ENCODE assay signal across 20 cellular contexts in genomic region chr11:27445625-27446024, GRCh38.
"Had no signal": no experiment of that assay in that cellular context is flagged by ENCODE, and none has a peak within 500 bp of the region (broad histone marks: within the 10 kb centered on the region; RNA-seq: fewer than 3 reads in every experiment).

No MANE protein-coding gene starts in this region.

- H3K4me1 Mint-ChIP-seq: activated naive CD8-positive, alpha-beta T cell treated with anti-CD3 and anti-CD28 coated beads, Interleukin-2, amount 10 ng/mL, durations not matched to agents 7 days and 5 days; naive thymus-derived CD8-positive, alpha-beta T cell had no signal

- H3K27me3 ChIP-seq: pancreas, upper lobe of right lung had no signal

- H3K36me3 ChIP-seq: left ventricle myocardium inferior, upper lobe of right lung had no signal

- H3K4me1 ChIP-seq: upper lobe of right lung had no signal

- ATAC-seq: naive thymus-derived CD8-positive, alpha-beta T cell; right cardiac atrium; stimulated activated naive CD8-positive, alpha-beta T cell treated with anti-CD3 and anti-CD28 coated beads, Interleukin-15, Interleukin-2, amounts not matched to agents 100 U/mL and 50 U/mL, for 24 hours; upper lobe of right lung had no signal

- H3K36me3 Mint-ChIP-seq: activated naive CD8-positive, alpha-beta T cell treated with anti-CD3 and anti-CD28 coated beads, Interleukin-2, amount 10 ng/mL, durations not matched to agents 7 days and 5 days; mesothelial cell of epicardium; naive thymus-derived CD8-positive, alpha-beta T cell had no signal

- H3K4me3 ChIP-seq: coronary artery, left ventricle myocardium inferior, pancreas, upper lobe of right lung had no signal

- H3K27ac Mint-ChIP-seq: activated naive CD4-positive, alpha-beta T cell treated with anti-CD3 and anti-CD28 coated beads for 36 hours; activated naive CD8-positive, alpha-beta T cell treated with anti-CD3 and anti-CD28 coated beads, Interleukin-2, amount 10 ng/mL, durations not matched to agents 7 days and 5 days; mesothelial cell of epicardium; naive thymus-derived CD8-positive, alpha-beta T cell had no signal

- DNase-seq: activated CD4-positive, alpha-beta T cell treated with anti-CD3 and anti-CD28 coated beads, Interleukin-2, amount 50 U/mL, for 4 hours; activated CD8-positive, alpha-beta memory T cell treated with anti-CD3 and anti-CD28 coated beads for 24 hours; activated CD8-positive, alpha-beta memory T cell treated with anti-CD3 and anti-CD28 coated beads, Interleukin-2, amount 50 U/mL, for 48 hours; activated naive CD4-positive, alpha-beta T cell treated with anti-CD3 and anti-CD28 coated beads for 36 hours; activated naive CD8-positive, alpha-beta T cell treated with anti-CD3 and anti-CD28 coated beads, Interleukin-2, amount 10 ng/mL, durations not matched to agents 7 days and 5 days; activated T-cell treated with anti-CD3 and anti-CD28 coated beads, Interleukin-2, amount 50 U/mL, for 48 hours; amniotic stem cell; cerebellar nuclear complex; foreskin fibroblast; left ventricle myocardium inferior; naive thymus-derived CD8-positive, alpha-beta T cell; pancreas; right cardiac atrium; stimulated activated CD4-positive, alpha-beta T cell treated with anti-CD3 and anti-CD28 coated beads, Interleukin-12 subunit alpha, Interleukin-12 subunit beta, amount 100 ng/mL, for 4 hours; stimulated activated CD4-positive, alpha-beta T cell treated with anti-CD3 and anti-CD28 coated beads, Interleukin-4, amount 100 ng/mL, for 4 hours; stimulated activated naive CD8-positive, alpha-beta T cell treated with anti-CD3 and anti-CD28 coated beads, Interleukin-15, Interleukin-2, amounts not matched to agents 100 U/mL and 50 U/mL, for 24 hours; T-helper 1 cell; upper lobe of right lung had no signal

- H3K27ac ChIP-seq: coronary artery, left ventricle myocardium inferior, pancreas, upper lobe of right lung had no signal

- H3K9me3 ChIP-seq: left ventricle myocardium inferior, pancreas, upper lobe of right lung had no signal

- H3K9me3 Mint-ChIP-seq: activated naive CD4-positive, alpha-beta T cell treated with anti-CD3 and anti-CD28 coated beads for 36 hours; activated naive CD8-positive, alpha-beta T cell treated with anti-CD3 and anti-CD28 coated beads, Interleukin-2, amount 10 ng/mL, durations not matched to agents 7 days and 5 days; mesothelial cell of epicardium; naive thymus-derived CD8-positive, alpha-beta T cell had no signal

- H3K4me3 Mint-ChIP-seq: activated naive CD4-positive, alpha-beta T cell treated with anti-CD3 and anti-CD28 coated beads for 36 hours; activated naive CD8-positive, alpha-beta T cell treated with anti-CD3 and anti-CD28 coated beads, Interleukin-2, amount 10 ng/mL, durations not matched to agents 7 days and 5 days; mesothelial cell of epicardium; naive thymus-derived CD8-positive, alpha-beta T cell had no signal
